ENCODE assay signal across 9 cellular contexts in the genomic region with DNA sequence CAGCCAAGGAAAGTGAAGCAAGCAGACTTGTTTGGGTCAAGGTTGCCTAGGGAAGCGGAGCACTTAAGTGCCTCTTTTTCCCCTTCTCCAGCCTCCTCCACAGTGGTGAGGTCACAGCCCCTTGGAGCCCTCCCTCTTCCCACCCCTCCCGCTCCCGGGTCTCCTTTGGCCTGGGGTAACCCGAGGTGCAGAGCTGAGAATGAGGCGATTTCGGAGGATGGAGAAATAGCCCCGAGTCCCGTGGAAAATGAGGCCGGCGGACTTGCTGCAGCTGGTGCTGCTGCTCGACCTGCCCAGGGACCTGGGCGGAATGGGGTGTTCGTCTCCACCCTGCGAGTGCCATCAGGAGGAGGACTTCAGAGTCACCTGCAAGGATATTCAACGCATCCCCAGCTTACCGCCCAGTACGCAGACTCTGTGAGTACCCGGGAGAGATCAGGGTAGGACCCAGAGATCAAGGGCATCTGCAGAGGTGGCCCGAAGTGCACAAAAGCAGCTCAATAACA. TPM values are rescaled to one million over a fixed set of nuclear protein-coding genes. Genes with fewer than 3 reads are reported as not detected.
A peak's percentile ranks its signal among the peaks of the same experiment; 100 is the strongest.
DNase-seq lines count a peak whose midpoint lies in the region; ATAC-seq and TF ChIP-seq lines count a peak whose summit lies in the region.
"Had no signal": no experiment of that assay in that cellular context is flagged by ENCODE, and none has a peak within 500 bp of the region (broad histone marks: within the 10 kb centered on the region; RNA-seq: fewer than 3 reads in every experiment).

A gene (plus strand): TSS at position 188 of the 506 bp plus-strand sequence. CDS start 60 bp downstream, at position 248.

- H3K4me3 ChIP-seq in DOHH2 (ENCODE audit: low read length): peak within 1 kb of the TSS; percentile 75
- H3K4me3 ChIP-seq in SK-N-MC: peak within 1 kb of the TSS; percentile 85

- peaks cover 10% of the 10 kb centered on the region for H3K4me1 Mint-ChIP-seq in nephron progenitor cell

- H3K9me3 Mint-ChIP-seq in nephron progenitor cell: no peaks in the 10 kb centered on the region

- H3K27ac ChIP-seq in DOHH2 (ENCODE audit: low read depth, low read length) (no peak within 1 kb of the TSS), SK-N-MC (no peak within 1 kb of the TSS)

- TF ChIP-seq CTCF in DOHH2 (IDR thresholded peaks at IDR 0.05; ENCODE audit: low read depth, low read length, poor library complexity, severe bottlenecking): no peak
- TF ChIP-seq CTCF in nephron progenitor cell (IDR thresholded peaks at IDR 0.05): no peak

- H3F3A ChIP-seq in DOHH2 (ENCODE audit: control insufficient read depth, insufficient read depth): peaks cover 14% of the 10 kb centered on the region; the same call in 1 of the 2 replicates

- DNase-seq in SK-N-MC (ENCODE audit: low read depth, low spot score) (no peak), nephron progenitor cell (peak; percentile 28), 8988T (no peak), medulla oblongata (ENCODE audit: extremely low spot score) (no peak), T1000 (lab: John Stamatoyannopoulos, UW) (no peak), NCI-H1436 (lab: John Stamatoyannopoulos, UW) (no peak)

- peaks cover 62% of the 10 kb centered on the region for H3K27me3 Mint-ChIP-seq in nephron progenitor cell (ENCODE audit: low read depth, poor library complexity)

- no peaks in the 10 kb centered on the region for H3K9me2 ChIP-seq in DOHH2 (replicated peaks; ENCODE audit: control insufficient read depth, low read length)

- peaks cover 56% of the 10 kb centered on the region for H3K4me1 ChIP-seq in DOHH2 (ENCODE audit: control insufficient read depth, low read length)

- peaks cover 8% of the 10 kb centered on the region for H3K27me3 ChIP-seq in DOHH2 (ENCODE audit: control insufficient read depth, low read length)

- H3K4me2 ChIP-seq in DOHH2 (ENCODE audit: low read length): peak within 1 kb of the TSS; percentile 95

- H4K20me1 ChIP-seq in DOHH2 (ENCODE audit: control insufficient read depth, insufficient read depth, low read depth, low read length): no peaks in the 10 kb centered on the region

- H3K36me3 ChIP-seq in DOHH2 (ENCODE audit: control insufficient read depth, low read length): peaks cover 5% of the 10 kb centered on the region; the same call in 1 of the 2 replicates
- no peaks in the 10 kb centered on the region for H3K36me3 ChIP-seq in SK-N-MC (ENCODE audit: insufficient read depth, low read length)

- no peaks in the 10 kb centered on the region for H3K36me3 Mint-ChIP-seq in nephron progenitor cell (ENCODE audit: low read depth)

- peak within 1 kb of the TSS; percentile 15 for H3K27ac Mint-ChIP-seq in nephron progenitor cell

- no peaks in the 10 kb centered on the region for H3K79me2 ChIP-seq in DOHH2 (ENCODE audit: control insufficient read depth, low read length)

- ATAC-seq in esophagus mucosa: peak; percentile 27

- H3K9me3 ChIP-seq in DOHH2 (ENCODE audit: control insufficient read depth, insufficient read depth, low read length): no peaks in the 10 kb centered on the region
- no peaks in the 10 kb centered on the region for H3K9me3 ChIP-seq in SK-N-MC (ENCODE audit: low read depth, low read length)

- H3K4me3 Mint-ChIP-seq in nephron progenitor cell: peak within 1 kb of the TSS; percentile 91

- no peak within 1 kb of the TSS for H3K9ac ChIP-seq in SK-N-MC (ENCODE audit: insufficient read length)

RNA-seq across cellular contexts. Expression of the gene that starts here (rescaled TPM):
- not detected for total RNA-seq in esophagus mucosa
- total RNA-seq: HT1080 had no signal

Comparison
In these comparisons a context has a peak if more than half of its experiments do, and no peak if none do; other contexts are left out.
1. Peak in ATAC-seq in esophagus mucosa; RNA of the gene not detected or under 1 TPM.